Comparison of ENCODE assay signal across 8 cellular contexts in genomic region chr3:61251174-61251972, GRCh38. TPM values are rescaled to one million over a fixed set of nuclear protein-coding genes. Genes with fewer than 3 reads are reported as not detected.
DNase-seq lines count a peak whose midpoint lies in the region; ATAC-seq and TF ChIP-seq lines count a peak whose summit lies in the region.

Gene FHIT (minus strand): TSS chr3:61251452.

- no peaks in the 10 kb centered on the region for H3K36me3 ChIP-seq in BE2C
- no peaks in the 10 kb centered on the region for H3K36me3 ChIP-seq in kidney epithelial cell (ENCODE audit: control insufficient read depth, insufficient read depth, low read length)

- peak; percentile 50 for TF ChIP-seq POLR2A in GM19099 (IDR thresholded peaks at IDR 0.05; ENCODE audit: extremely low read depth, insufficient read length, low read depth)

- H3K4me3 ChIP-seq in BE2C (ENCODE audit: low read depth, low read length): peak within 1 kb of the TSS; percentile 75
- H3K4me3 ChIP-seq in choroid plexus epithelial cell (ENCODE audit: low read depth, low read length): peak within 1 kb of the TSS; percentile 64
- H3K4me3 ChIP-seq in kidney epithelial cell (ENCODE audit: low read depth, low read length): peak within 1 kb of the TSS; percentile 80

- no peaks in the 10 kb centered on the region for H3K27me3 ChIP-seq in BE2C
- H3K27me3 ChIP-seq in kidney epithelial cell (ENCODE audit: control insufficient read depth, insufficient read depth, low read length): no peaks in the 10 kb centered on the region

- DNase-seq in BE2C (peak; percentile 90), NCI-H510A (lab: John Stamatoyannopoulos, UW) (peak; percentile 77), choroid plexus epithelial cell (ENCODE audit: low read depth) (peak; percentile 96), kidney epithelial cell (ENCODE audit: low read depth) (peak; percentile 80)
- peak; percentile 73 to 84 for DNase-seq in activated CD4-positive, alpha-beta T cell treated with anti-CD3 and anti-CD28 coated beads for 24 hours (ENCODE audit: low read depth in 2 of 2)
- DNase-seq in stimulated activated CD4-positive, alpha-beta T cell treated with anti-CD3 and anti-CD28 coated beads, Interleukin-15, amount 100 ng/mL, for 24 hours: peak; percentile 96

- TF ChIP-seq CTCF in BE2C (IDR thresholded peaks at IDR 0.05; ENCODE audit: low read depth, low read length): no peak
- no peak for TF ChIP-seq CTCF in choroid plexus epithelial cell (conservative IDR thresholded peaks at IDR 0.05; ENCODE audit: low read depth, low read length)
- no peak for TF ChIP-seq CTCF in kidney epithelial cell (IDR thresholded peaks at IDR 0.05; ENCODE audit: insufficient read depth, low read length, poor library complexity, severe bottlenecking)

- H3K4me1 ChIP-seq in BE2C: no peaks in the 10 kb centered on the region

- ATAC-seq in HG03378 (IDR thresholded peaks at IDR 0.05; ENCODE audit: unreplicated experiment): peak; percentile 91

- H3K9me3 ChIP-seq in BE2C: no peaks in the 10 kb centered on the region

RNA-seq across cellular contexts. Expression of gene FHIT, which starts in this region (rescaled TPM):
- polyA plus RNA-seq in BE2C (2012; ENCODE audit: insufficient read depth, insufficient read length, low read depth): 5.4 TPM
- total RNA-seq in kidney epithelial cell: 9.1 and 11.5 TPM in 2 replicates

Comparison
In these comparisons a context has a peak if more than half of its experiments do, and no peak if none do; other contexts are left out.
1. Peak in every context shown above with its lines: DNase-seq, ATAC-seq and H3K4me3 ChIP-seq.